8 cellular contexts compared by ENCODE assay signal in the genomic region with DNA sequence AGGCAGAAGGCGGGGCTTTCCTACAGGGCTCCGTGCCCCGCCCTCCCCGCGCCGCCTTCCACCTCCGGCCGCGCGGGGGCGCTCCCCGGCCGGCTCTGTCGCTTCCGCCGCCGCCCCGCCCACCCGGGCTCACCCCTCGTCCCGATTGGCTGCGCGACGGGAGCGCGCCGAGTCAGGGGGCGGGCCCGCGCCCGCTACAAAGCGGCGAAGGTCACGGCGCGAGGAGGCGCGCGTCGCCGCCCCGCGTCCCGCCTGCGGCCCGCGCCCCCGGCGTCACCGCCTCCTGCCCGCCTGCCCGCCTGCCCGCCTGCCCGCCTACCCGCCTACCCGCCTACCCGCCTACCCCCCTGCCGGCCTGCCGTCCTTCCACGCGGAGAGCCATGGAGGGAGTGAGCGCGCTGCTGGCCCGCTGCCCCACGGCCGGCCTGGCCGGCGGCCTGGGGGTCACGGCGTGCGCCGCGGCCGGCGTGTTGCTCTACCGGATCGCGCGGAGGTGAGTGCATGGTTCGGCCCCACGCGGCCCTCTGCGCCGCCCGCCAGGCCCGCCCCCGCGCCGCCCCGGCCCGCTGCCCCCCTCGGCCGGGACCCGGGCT. TPM values are rescaled to one million over a fixed set of nuclear protein-coding genes. Genes with fewer than 3 reads are reported as not detected.
DNase-seq lines count a peak whose midpoint lies in the region; ATAC-seq, FAIRE-seq and TF ChIP-seq lines count a peak whose summit lies in the region.

A gene with protein sequence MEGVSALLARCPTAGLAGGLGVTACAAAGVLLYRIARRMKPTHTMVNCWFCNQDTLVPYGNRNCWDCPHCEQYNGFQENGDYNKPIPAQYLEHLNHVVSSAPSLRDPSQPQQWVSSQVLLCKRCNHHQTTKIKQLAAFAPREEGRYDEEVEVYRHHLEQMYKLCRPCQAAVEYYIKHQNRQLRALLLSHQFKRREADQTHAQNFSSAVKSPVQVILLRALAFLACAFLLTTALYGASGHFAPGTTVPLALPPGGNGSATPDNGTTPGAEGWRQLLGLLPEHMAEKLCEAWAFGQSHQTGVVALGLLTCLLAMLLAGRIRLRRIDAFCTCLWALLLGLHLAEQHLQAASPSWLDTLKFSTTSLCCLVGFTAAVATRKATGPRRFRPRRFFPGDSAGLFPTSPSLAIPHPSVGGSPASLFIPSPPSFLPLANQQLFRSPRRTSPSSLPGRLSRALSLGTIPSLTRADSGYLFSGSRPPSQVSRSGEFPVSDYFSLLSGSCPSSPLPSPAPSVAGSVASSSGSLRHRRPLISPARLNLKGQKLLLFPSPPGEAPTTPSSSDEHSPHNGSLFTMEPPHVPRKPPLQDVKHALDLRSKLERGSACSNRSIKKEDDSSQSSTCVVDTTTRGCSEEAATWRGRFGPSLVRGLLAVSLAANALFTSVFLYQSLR (plus strand): TSS at position 361 of the 593 bp plus-strand sequence. CDS start 20 bp downstream, at position 381.

- H3K36me3 ChIP-seq in ACC112 (ENCODE audit: insufficient read depth, low read length) (no peaks in the 10 kb centered on the region), kidney (ENCODE audit: control insufficient read depth in 1 of 2, insufficient read depth in 2 of 2, low read length in 2 of 2) (no peaks in the 10 kb centered on the region)

- intact Hi-C loops in kidney (cut with DNase I): no loop called here

- H3K4me1 ChIP-seq in ACC112 (ENCODE audit: control insufficient read depth, insufficient read depth, low read length, unreplicated experiment) (peaks cover 8% of the 10 kb centered on the region), kidney (ENCODE audit: control insufficient read depth in 1 of 2, insufficient read depth in 1 of 2, low read depth in 1 of 2, low read length in 2 of 2) (peaks cover 13 to 18% of the 10 kb centered on the region in 2 donors)

- FAIRE-seq in kidney (lab: Jason Lieb, UNC): no peak

- DNase-seq in NCI-H2171 treated with DMSO at 0.1 percent for 48 hours (lab: John Stamatoyannopoulos, UW) (peak; percentile 84), kidney (peak; percentile 97)
- peak; percentile 78 to 96 (median 92) for DNase-seq in activated CD4-positive, CD25-positive, alpha-beta regulatory T cell (lab: John Stamatoyannopoulos, UW)
- DNase-seq in central memory CD4-positive, alpha-beta T cell: peak; percentile 93
- DNase-seq in stimulated activated CD4-positive, alpha-beta T cell treated with anti-CD3 and anti-CD28 coated beads, Interleukin-15, amount 100 ng/mL, for 1 hour (ENCODE audit: low read depth in 1 of 2, low spot score in 1 of 2): peak; percentile 95

- peak; percentile 61 for ATAC-seq in HG03097 (IDR thresholded peaks at IDR 0.05; ENCODE audit: low FRiP score, unreplicated experiment)

- H2AFZ ChIP-seq in ACC112 (ENCODE audit: low read length, unreplicated experiment): peak within 1 kb of the TSS; percentile 85

- H3K27ac ChIP-seq in ACC112 (ENCODE audit: low read depth, low read length) (no peak within 1 kb of the TSS), kidney (ENCODE audit: low read depth in 2 of 2, low read length in 2 of 2) (peak within 1 kb of the TSS in 1 of 2 donors; percentile 32)

- no peaks in the 10 kb centered on the region for H3K27me3 ChIP-seq in ACC112 (ENCODE audit: insufficient read depth, low read length)

- peaks cover 40% of the 10 kb centered on the region for H3K79me2 ChIP-seq in ACC112 (ENCODE audit: control insufficient read depth, insufficient read depth, low read length, unreplicated experiment)

- no peaks in the 10 kb centered on the region for H3K9me3 ChIP-seq in kidney (ENCODE audit: control insufficient read depth in 1 of 2, low read length in 2 of 2)

- TF ChIP-seq CTCF in kidney (IDR thresholded peaks at IDR 0.05; ENCODE audit: borderline replicate concordance, extremely low read depth, insufficient read depth): peak; percentile 76

- peak; percentile 49 for TF ChIP-seq POLR2A in GM18526 (IDR thresholded peaks at IDR 0.05; ENCODE audit: extremely low read depth, insufficient read length)

- H3K4me3 ChIP-seq in ACC112 (ENCODE audit: low read depth, low read length) (peak within 1 kb of the TSS; percentile 75), kidney (ENCODE audit: low read length in 2 of 2) (peak within 1 kb of the TSS; percentile 69 to 70)

- H3K9ac ChIP-seq in kidney (ENCODE audit: low read length in 2 of 2): peak within 1 kb of the TSS; percentile 5 to 69

RNA-seq across cellular contexts. Expression of the gene that starts here (rescaled TPM):
- 13.2 TPM for total RNA-seq in kidney
- polyA plus RNA-seq in kidney (ENCODE audit: insufficient read depth, low read depth, low replicate concordance): 9.1 TPM
